Comparison of ENCODE assay signal across 24 cellular contexts in the genomic region with DNA sequence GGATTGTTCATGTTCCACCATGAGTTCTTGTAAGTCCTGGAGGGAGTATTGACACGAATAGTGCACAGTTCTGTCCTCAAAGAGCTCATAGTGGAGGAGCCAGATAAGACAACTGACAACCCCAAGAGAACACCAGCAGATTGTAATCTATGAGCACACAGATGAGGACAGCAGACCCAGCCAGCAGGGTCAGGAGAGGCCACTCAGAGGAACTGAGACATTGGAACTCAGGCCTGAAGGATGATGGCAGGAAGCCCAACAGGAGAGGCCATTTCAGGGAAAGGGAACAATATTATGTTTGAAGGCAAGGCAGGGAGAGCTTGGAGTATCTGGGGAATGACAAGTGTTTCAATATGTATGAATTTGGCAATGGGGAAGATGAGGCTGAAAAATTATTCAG.
DNase-seq lines count a peak whose midpoint lies in the region; ATAC-seq, FAIRE-seq and TF ChIP-seq lines count a peak whose summit lies in the region.
"Had no signal": no experiment of that assay in that cellular context is flagged by ENCODE, and none has a peak within 500 bp of the region (broad histone marks: within the 10 kb centered on the region; RNA-seq: fewer than 3 reads in every experiment).

No MANE protein-coding gene starts in this region.

- no peak overlapping the region for H3K4me2 ChIP-seq in endothelial cell of umbilical vein (ENCODE audit: insufficient read depth, low read length)

- FAIRE-seq in endothelial cell of umbilical vein (lab: Jason Lieb, UNC): no peak
- FAIRE-seq: GM12891, pancreas had no signal

- dilution Hi-C loops in endothelial cell of umbilical vein (cut with MboI; ENCODE audit: extremely low pct_ligation_motif_present, low sequenced_read_pairs): no loop called here

- H3K4me1 ChIP-seq in endothelial cell of umbilical vein (ENCODE audit: control insufficient read depth, extremely low read depth, insufficient read depth, low read length): no peaks in the 10 kb centered on the region
- H3K4me1 ChIP-seq: pancreas had no signal

- TF ChIP-seq CTCF in LNCaP clone FGC (IDR thresholded peaks at IDR 0.05; ENCODE audit: control insufficient read depth, extremely low read depth, insufficient read depth): no peak
- no peak for TF ChIP-seq CTCF in endothelial cell of umbilical vein (IDR thresholded peaks at IDR 0.05; ENCODE audit: extremely low read depth in 1 of 2, insufficient read depth in 1 of 2, low read depth in 1 of 2, low read length in 2 of 2)
- no peak for TF ChIP-seq CTCF in GM10266 (IDR thresholded peaks at IDR 0.05; ENCODE audit: control insufficient read depth, insufficient read depth, low read depth, missing control alignments)

- H3K27ac ChIP-seq in endothelial cell of umbilical vein (ENCODE audit: insufficient read depth, low read depth, low read length): no peak overlapping the region
- H3K27ac ChIP-seq: brain microvascular endothelial cell, pancreas, RWPE1 had no signal

- H4K20me1 ChIP-seq in endothelial cell of umbilical vein (replicated peaks; ENCODE audit: control insufficient read depth, extremely low read depth, insufficient read depth, low read length): no peaks in the 10 kb centered on the region

- POLR2A ChIA-PET in endothelial cell of umbilical vein (lab: Charles Lee): no interaction called here

- no peaks in the 10 kb centered on the region for H3K27me3 ChIP-seq in endothelial cell of umbilical vein (ENCODE audit: control insufficient read depth in 2 of 2, insufficient read depth in 2 of 2, low read length in 2 of 2)
- H3K27me3 ChIP-seq: brain microvascular endothelial cell, pancreas had no signal

- H3K9me3 ChIP-seq in endothelial cell of umbilical vein (replicated peaks; ENCODE audit: control insufficient read depth, insufficient read depth, low read length): no peaks in the 10 kb centered on the region
- H3K9me3 ChIP-seq: pancreas had no signal

- ATAC-seq in GM18873 (IDR thresholded peaks at IDR 0.05; ENCODE audit: low FRiP score, unreplicated experiment) (no peak), HG02642 (IDR thresholded peaks at IDR 0.05; ENCODE audit: poor library complexity, unreplicated experiment) (no peak)
- ATAC-seq: natural killer cell; pancreas; stimulated activated effector memory CD8-positive, alpha-beta T cell treated with anti-CD3 and anti-CD28 coated beads, Interleukin-12 subunit alpha, Interleukin-12 subunit beta, amount 100 ng/mL, for 72 hours had no signal

- TF ChIP-seq POLR2A in endothelial cell of umbilical vein (IDR thresholded peaks at IDR 0.05; ENCODE audit: low read depth, low read length): no peak

- DNase-seq in CMK (ENCODE audit: low read depth) (peak; percentile 4), LNCaP clone FGC (ENCODE audit: low read depth) (peak; percentile 43), endothelial cell of umbilical vein (ENCODE audit: low read depth, low spot score) (peak; percentile 4), iris pigment epithelial cell (ENCODE audit: low read depth) (peak; percentile 19), GM10266 (ENCODE audit: extremely low spot score) (no peak), mucosa of gallbladder (ENCODE audit: low spot score) (no peak)
- DNase-seq: activated CD4-positive, alpha-beta T cell treated with anti-CD3 and anti-CD28 coated beads for 4 hours; activated naive CD8-positive, alpha-beta T cell treated with anti-CD3 and anti-CD28 coated beads for 36 hours; brain microvascular endothelial cell; CD4-positive, CD25-positive, alpha-beta regulatory T cell; cortex of kidney; GF-D8; Kasumi-1; left cardiac atrium; natural killer cell; NCI-H1105; NCI-H2081; NCI-H510A; pancreas had no signal

- BruUV-seq in endothelial cell of umbilical vein (replicated peaks; lab: Mats Ljungman, UMichigan): no TSS peak

- H3K36me3 ChIP-seq in endothelial cell of umbilical vein (ENCODE audit: control insufficient read depth in 2 of 2, extremely low read depth in 1 of 2, insufficient read depth in 2 of 2, low read length in 2 of 2): no peaks in the 10 kb centered on the region
- H3K36me3 ChIP-seq: brain microvascular endothelial cell, pancreas had no signal

- H3K9ac ChIP-seq in endothelial cell of umbilical vein (replicated peaks; ENCODE audit: extremely low read depth, insufficient read depth, low read length): no peak overlapping the region

- intact Hi-C loops in endothelial cell of umbilical vein (cut with micrococcal nuclease): no loop called here

- H2AFZ ChIP-seq in endothelial cell of umbilical vein (ENCODE audit: low read depth, low read length): no peak overlapping the region

- H3K79me2 ChIP-seq in endothelial cell of umbilical vein (ENCODE audit: control insufficient read depth, insufficient read depth, low read length): no peaks in the 10 kb centered on the region

- CTCF ChIA-PET in endothelial cell of umbilical vein (lab: Charles Lee): interaction anchor here (1.0 to 1.1 kb wide), 2 partner anchors 10 to 872 kb away, joined by 3 read pairs; no protein-coding TSS in a partner anchor

- H3K9me1 ChIP-seq in endothelial cell of umbilical vein (replicated peaks; ENCODE audit: control insufficient read depth, extremely low read depth, insufficient read depth, low read length): no peaks in the 10 kb centered on the region

- H3K4me3 ChIP-seq in LNCaP clone FGC (ENCODE audit: low read depth, low read length) (no peak overlapping the region), endothelial cell of umbilical vein (replicated peaks in 1 of 3; ENCODE audit: insufficient read depth in 1 of 3, low read depth in 1 of 3, low read length in 3 of 3) (no peak overlapping the region)
- H3K4me3 ChIP-seq: pancreas had no signal

TF ChIP-seq in endothelial cell of umbilical vein, 7 proteins besides CTCF, POLR2A, EP300 and RAD21:
- TF ChIP-seq GATA2 (IDR thresholded peaks at IDR 0.05; ENCODE audit: insufficient read depth, insufficient read length, low read depth, low read length) (no peak), POLR2AphosphoS5 (IDR thresholded peaks at IDR 0.05; ENCODE audit: insufficient read depth, low read depth, low read length) (no peak), MYC (IDR thresholded peaks at IDR 0.05; ENCODE audit: low read depth, low read length) (no peak), FOS (IDR thresholded peaks at IDR 0.05; ENCODE audit: borderline replicate concordance, insufficient read depth, low read length) (no peak), JUN (IDR thresholded peaks at IDR 0.05; ENCODE audit: borderline replicate concordance, insufficient read depth, insufficient read length, low read depth) (no peak), EZH2 (IDR thresholded peaks at IDR 0.05; ENCODE audit: borderline replicate concordance, low read depth, low read length, severe bottlenecking) (no peak)
- TF ChIP-seq, protein P1, sequence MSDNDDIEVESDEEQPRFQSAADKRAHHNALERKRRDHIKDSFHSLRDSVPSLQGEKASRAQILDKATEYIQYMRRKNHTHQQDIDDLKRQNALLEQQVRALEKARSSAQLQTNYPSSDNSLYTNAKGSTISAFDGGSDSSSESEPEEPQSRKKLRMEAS (IDR thresholded peaks at IDR 0.05; ENCODE audit: insufficient read depth, insufficient read length): no peak
TF ChIP-seq in endothelial cell of umbilical vein: peak in this region for 0.

Comparison
In these comparisons a context has a peak if more than half of its experiments do, and no peak if none do; other contexts are left out.
1. DNase-seq: peak in CMK (single experiment), LNCaP clone FGC (single experiment), endothelial cell of umbilical vein (single experiment) and iris pigment epithelial cell (single experiment); none in GM10266 (single experiment) and mucosa of gallbladder (single experiment).